In genomic region chr19:13499682-13500081, GRCh38 we compare ENCODE assay signal across 36 cellular contexts. TPM values are rescaled to one million over a fixed set of nuclear protein-coding genes. Genes with fewer than 3 reads are reported as not detected.
"Had no signal": no experiment of that assay in that cellular context is flagged by ENCODE, and none has a peak within 500 bp of the region (broad histone marks: within the 10 kb centered on the region; RNA-seq: fewer than 3 reads in every experiment).

No MANE protein-coding gene starts in this region.

- DNase-seq: Karpas-422, Kasumi-1, MG63, MM.1S, MV-4-11, NCI-H1048, NCI-H1092, NCI-H1092 treated with DMSO at 0.1 percent for 48 hours, NCI-H1105, NCI-H1105 treated with DMSO at 0.1 percent for 48 hours, NCI-H1417, NCI-H1417 treated with DMSO at 0.1 percent for 48 hours, NCI-H1436 treated with DMSO at 0.1 percent for 48 hours, NCI-H146, NCI-H1694, NCI-H1694 treated with DMSO at 0.1 percent for 48 hours, NCI-H187, NCI-H187 treated with DMSO at 0.1 percent for 48 hours, NCI-H1930, NCI-H2029, NCI-H2029 treated with DMSO at 0.1 percent for 48 hours, NCI-H2081, NCI-H2081 treated with DMSO at 0.1 percent for 48 hours, NCI-H2107, NCI-H2171, NCI-H2171 treated with DMSO at 0.1 percent for 48 hours, NCI-H2227 treated with DMSO at 0.1 percent for 48 hours, NCI-H226, NCI-H345, NCI-H446, NCI-H446 treated with DMSO at 0.1 percent for 48 hours, NCI-H510A, NCI-H510A treated with DMSO at 0.1 percent for 48 hours, NCI-H524 had no signal

RNA-seq across cellular contexts. Expression of gene CACNA1A, which starts 6.6 kb away (rescaled TPM):
- total RNA-seq: MCF 10A, NCI-H460 had no signal
